In genomic region chr11:58446294-58446693, GRCh38 we compare ENCODE assay signal across 1 cellular context.
TF ChIP-seq lines count a peak whose summit lies in the region.

No MANE protein-coding gene starts in this region.

TF ChIP-seq in K562, 482 proteins besides CTCF, POLR2A, EP300 and RAD21 (continued from another document and continues in another):
- TF ChIP-seq GTF3C2 (IDR thresholded peaks at IDR 0.05; ENCODE audit: borderline replicate concordance, extremely low read depth, insufficient read length) = no peak
- no peak for TF ChIP-seq SMARCA5 (IDR thresholded peaks at IDR 0.05)
- no peak for TF ChIP-seq TAF1 (IDR thresholded peaks at IDR 0.05; ENCODE audit: control insufficient read depth, extremely low read depth, insufficient read depth, low read length, severe bottlenecking)
- TF ChIP-seq GABPB2 (CRISPR knock-in tag; conservative IDR thresholded peaks at IDR 0.05) = no peak
- no peak for TF ChIP-seq ZNF717 (CRISPR knock-in tag; IDR thresholded peaks at IDR 0.05)
- no peak for TF ChIP-seq CREB3L1 (IDR thresholded peaks at IDR 0.05; ENCODE audit: borderline replicate concordance, low read depth)
- peak; percentile 68 for TF ChIP-seq C11orf30 (IDR thresholded peaks at IDR 0.05; ENCODE audit: low read depth)
- TF ChIP-seq, protein P1, sequence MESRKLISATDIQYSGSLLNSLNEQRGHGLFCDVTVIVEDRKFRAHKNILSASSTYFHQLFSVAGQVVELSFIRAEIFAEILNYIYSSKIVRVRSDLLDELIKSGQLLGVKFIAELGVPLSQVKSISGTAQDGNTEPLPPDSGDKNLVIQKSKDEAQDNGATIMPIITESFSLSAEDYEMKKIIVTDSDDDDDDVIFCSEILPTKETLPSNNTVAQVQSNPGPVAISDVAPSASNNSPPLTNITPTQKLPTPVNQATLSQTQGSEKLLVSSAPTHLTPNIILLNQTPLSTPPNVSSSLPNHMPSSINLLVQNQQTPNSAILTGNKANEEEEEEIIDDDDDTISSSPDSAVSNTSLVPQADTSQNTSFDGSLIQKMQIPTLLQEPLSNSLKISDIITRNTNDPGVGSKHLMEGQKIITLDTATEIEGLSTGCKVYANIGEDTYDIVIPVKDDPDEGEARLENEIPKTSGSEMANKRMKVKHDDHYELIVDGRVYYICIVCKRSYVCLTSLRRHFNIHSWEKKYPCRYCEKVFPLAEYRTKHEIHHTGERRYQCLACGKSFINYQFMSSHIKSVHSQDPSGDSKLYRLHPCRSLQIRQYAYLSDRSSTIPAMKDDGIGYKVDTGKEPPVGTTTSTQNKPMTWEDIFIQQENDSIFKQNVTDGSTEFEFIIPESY (CRISPR knock-in tag; IDR thresholded peaks at IDR 0.05) = no peak
- no peak for TF ChIP-seq FOXA1 (IDR thresholded peaks at IDR 0.05; ENCODE audit: borderline replicate concordance)
- TF ChIP-seq TCF7 (IDR thresholded peaks at IDR 0.05; ENCODE audit: borderline replicate concordance) = no peak
- no peak for TF ChIP-seq RBM39 (optimal IDR thresholded peaks at IDR 0.05; ENCODE audit: low read depth, low read length)
- TF ChIP-seq NFE2 (IDR thresholded peaks at IDR 0.05; ENCODE audit: low read depth) = peak; percentile 82
- TF ChIP-seq HSF4 (CRISPR knock-in tag; IDR thresholded peaks at IDR 0.05; ENCODE audit: borderline replicate concordance) = no peak
- TF ChIP-seq ZFP36 (IDR thresholded peaks at IDR 0.05; ENCODE audit: low read depth, low read length, partially characterized antibody) = peak; percentile 61
- TF ChIP-seq SREBF1 (IDR thresholded peaks at IDR 0.05; ENCODE audit: borderline replicate concordance, low read depth, low read length) = no peak
- TF ChIP-seq JUN (IDR thresholded peaks at IDR 0.05; ENCODE audit: borderline replicate concordance, low read depth, low read length) = no peak
- TF ChIP-seq JUN (CRISPR knock-in tag; IDR thresholded peaks at IDR 0.05; ENCODE audit: borderline replicate concordance) = no peak
- no peak for TF ChIP-seq ZNF217 (CRISPR knock-in tag; IDR thresholded peaks at IDR 0.05)
- no peak for TF ChIP-seq ZNF436 (CRISPR knock-in tag; IDR thresholded peaks at IDR 0.05)
- TF ChIP-seq PHF20 (IDR thresholded peaks at IDR 0.05; ENCODE audit: partially characterized antibody) = no peak
- TF ChIP-seq ZNF3 (CRISPR knock-in tag; IDR thresholded peaks at IDR 0.05) = no peak
- no peak for TF ChIP-seq SMARCB1 (IDR thresholded peaks at IDR 0.05; ENCODE audit: insufficient read length, low read depth)
- no peak for TF ChIP-seq MCM5 (IDR thresholded peaks at IDR 0.05; ENCODE audit: low read depth)
- no peak for TF ChIP-seq HNRNPH1 (optimal IDR thresholded peaks at IDR 0.05; ENCODE audit: low read depth, low read length)
- TF ChIP-seq POLR2H (tag; IDR thresholded peaks at IDR 0.05; ENCODE audit: low read depth) = no peak
- TF ChIP-seq ZC3H11A (IDR thresholded peaks at IDR 0.05; ENCODE audit: low read depth, low read length) = no peak
- TF ChIP-seq, protein P2, sequence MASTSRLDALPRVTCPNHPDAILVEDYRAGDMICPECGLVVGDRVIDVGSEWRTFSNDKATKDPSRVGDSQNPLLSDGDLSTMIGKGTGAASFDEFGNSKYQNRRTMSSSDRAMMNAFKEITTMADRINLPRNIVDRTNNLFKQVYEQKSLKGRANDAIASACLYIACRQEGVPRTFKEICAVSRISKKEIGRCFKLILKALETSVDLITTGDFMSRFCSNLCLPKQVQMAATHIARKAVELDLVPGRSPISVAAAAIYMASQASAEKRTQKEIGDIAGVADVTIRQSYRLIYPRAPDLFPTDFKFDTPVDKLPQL (IDR thresholded peaks at IDR 0.05; ENCODE audit: extremely low read depth, insufficient read length) = no peak
- TF ChIP-seq COPS2 (conservative IDR thresholded peaks at IDR 0.05) = no peak
- TF ChIP-seq TEAD1 (CRISPR knock-in tag; IDR thresholded peaks at IDR 0.05) = no peak
- TF ChIP-seq FOXK2 (conservative IDR thresholded peaks at IDR 0.05 in 1 of 2, IDR thresholded peaks at IDR 0.05 in 1 of 2; ENCODE audit: low read depth in 2 of 2) = no peak
- TF ChIP-seq, protein P3, sequence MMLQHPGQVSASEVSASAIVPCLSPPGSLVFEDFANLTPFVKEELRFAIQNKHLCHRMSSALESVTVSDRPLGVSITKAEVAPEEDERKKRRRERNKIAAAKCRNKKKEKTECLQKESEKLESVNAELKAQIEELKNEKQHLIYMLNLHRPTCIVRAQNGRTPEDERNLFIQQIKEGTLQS (IDR thresholded peaks at IDR 0.05) = no peak
- TF ChIP-seq, protein P3 (CRISPR knock-in tag; conservative IDR thresholded peaks at IDR 0.05) = no peak
- peak; percentile 27; the same call in 1 of the 2 replicates for TF ChIP-seq NFE2L1 (tag; IDR thresholded peaks at IDR 0.05; ENCODE audit: borderline replicate concordance, low read depth)
- no peak for TF ChIP-seq POLR2AphosphoS2 (IDR thresholded peaks at IDR 0.05; ENCODE audit: low read length)
- peak; percentile 51 for TF ChIP-seq MAFG (tag; conservative IDR thresholded peaks at IDR 0.05)
- TF ChIP-seq, protein P4, sequence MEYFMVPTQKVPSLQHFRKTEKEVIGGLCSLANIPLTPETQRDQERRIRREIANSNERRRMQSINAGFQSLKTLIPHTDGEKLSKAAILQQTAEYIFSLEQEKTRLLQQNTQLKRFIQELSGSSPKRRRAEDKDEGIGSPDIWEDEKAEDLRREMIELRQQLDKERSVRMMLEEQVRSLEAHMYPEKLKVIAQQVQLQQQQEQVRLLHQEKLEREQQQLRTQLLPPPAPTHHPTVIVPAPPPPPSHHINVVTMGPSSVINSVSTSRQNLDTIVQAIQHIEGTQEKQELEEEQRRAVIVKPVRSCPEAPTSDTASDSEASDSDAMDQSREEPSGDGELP (CRISPR knock-in tag; IDR thresholded peaks at IDR 0.05; ENCODE audit: borderline replicate concordance) = no peak
- no peak for TF ChIP-seq ZNF274 (IDR thresholded peaks at IDR 0.05; ENCODE audit: borderline replicate concordance, low read depth, low read length)
- no peak for TF ChIP-seq ZFPM2 (CRISPR knock-in tag; IDR thresholded peaks at IDR 0.05)
- TF ChIP-seq ZNF589 (CRISPR knock-in tag; IDR thresholded peaks at IDR 0.05; ENCODE audit: low read depth) = no peak
- no peak for TF ChIP-seq ZNF277 (CRISPR knock-in tag; IDR thresholded peaks at IDR 0.05; ENCODE audit: borderline replicate concordance)
- no peak for TF ChIP-seq SRSF7 (optimal IDR thresholded peaks at IDR 0.05; ENCODE audit: low read depth, low read length)
- TF ChIP-seq GABPB1 (CRISPR knock-in tag; IDR thresholded peaks at IDR 0.05) = no peak
- no peak for TF ChIP-seq CHD4 (IDR thresholded peaks at IDR 0.05; ENCODE audit: insufficient read depth, insufficient replicate concordance, low read depth, low read length, poor library complexity, severe bottlenecking)
- TF ChIP-seq BACH1 (tag; IDR thresholded peaks at IDR 0.05) = peak; percentile 21; the same call in 1 of the 2 replicates
- TF ChIP-seq ARNT (IDR thresholded peaks at IDR 0.05) = no peak
- no peak for TF ChIP-seq TRIM28 (IDR thresholded peaks at IDR 0.05)
- TF ChIP-seq TOE1 (IDR thresholded peaks at IDR 0.05; ENCODE audit: borderline replicate concordance) = no peak
- TF ChIP-seq TOE1 (CRISPR knock-in tag; IDR thresholded peaks at IDR 0.05; ENCODE audit: borderline replicate concordance, low read depth) = no peak
- no peak for TF ChIP-seq WHSC1 (IDR thresholded peaks at IDR 0.05; ENCODE audit: low read length)
